In genomic region chr22:37631448-37632173, GRCh38 we compare ENCODE assay signal across 1 cellular context.
TF ChIP-seq lines count a peak whose summit lies in the region.

No MANE protein-coding gene starts in this region.

TF ChIP-seq in HepG2, 621 proteins besides CTCF, POLR2A, EP300 and RAD21 (continued from another document and continues in another):
- TF ChIP-seq, protein P1, sequence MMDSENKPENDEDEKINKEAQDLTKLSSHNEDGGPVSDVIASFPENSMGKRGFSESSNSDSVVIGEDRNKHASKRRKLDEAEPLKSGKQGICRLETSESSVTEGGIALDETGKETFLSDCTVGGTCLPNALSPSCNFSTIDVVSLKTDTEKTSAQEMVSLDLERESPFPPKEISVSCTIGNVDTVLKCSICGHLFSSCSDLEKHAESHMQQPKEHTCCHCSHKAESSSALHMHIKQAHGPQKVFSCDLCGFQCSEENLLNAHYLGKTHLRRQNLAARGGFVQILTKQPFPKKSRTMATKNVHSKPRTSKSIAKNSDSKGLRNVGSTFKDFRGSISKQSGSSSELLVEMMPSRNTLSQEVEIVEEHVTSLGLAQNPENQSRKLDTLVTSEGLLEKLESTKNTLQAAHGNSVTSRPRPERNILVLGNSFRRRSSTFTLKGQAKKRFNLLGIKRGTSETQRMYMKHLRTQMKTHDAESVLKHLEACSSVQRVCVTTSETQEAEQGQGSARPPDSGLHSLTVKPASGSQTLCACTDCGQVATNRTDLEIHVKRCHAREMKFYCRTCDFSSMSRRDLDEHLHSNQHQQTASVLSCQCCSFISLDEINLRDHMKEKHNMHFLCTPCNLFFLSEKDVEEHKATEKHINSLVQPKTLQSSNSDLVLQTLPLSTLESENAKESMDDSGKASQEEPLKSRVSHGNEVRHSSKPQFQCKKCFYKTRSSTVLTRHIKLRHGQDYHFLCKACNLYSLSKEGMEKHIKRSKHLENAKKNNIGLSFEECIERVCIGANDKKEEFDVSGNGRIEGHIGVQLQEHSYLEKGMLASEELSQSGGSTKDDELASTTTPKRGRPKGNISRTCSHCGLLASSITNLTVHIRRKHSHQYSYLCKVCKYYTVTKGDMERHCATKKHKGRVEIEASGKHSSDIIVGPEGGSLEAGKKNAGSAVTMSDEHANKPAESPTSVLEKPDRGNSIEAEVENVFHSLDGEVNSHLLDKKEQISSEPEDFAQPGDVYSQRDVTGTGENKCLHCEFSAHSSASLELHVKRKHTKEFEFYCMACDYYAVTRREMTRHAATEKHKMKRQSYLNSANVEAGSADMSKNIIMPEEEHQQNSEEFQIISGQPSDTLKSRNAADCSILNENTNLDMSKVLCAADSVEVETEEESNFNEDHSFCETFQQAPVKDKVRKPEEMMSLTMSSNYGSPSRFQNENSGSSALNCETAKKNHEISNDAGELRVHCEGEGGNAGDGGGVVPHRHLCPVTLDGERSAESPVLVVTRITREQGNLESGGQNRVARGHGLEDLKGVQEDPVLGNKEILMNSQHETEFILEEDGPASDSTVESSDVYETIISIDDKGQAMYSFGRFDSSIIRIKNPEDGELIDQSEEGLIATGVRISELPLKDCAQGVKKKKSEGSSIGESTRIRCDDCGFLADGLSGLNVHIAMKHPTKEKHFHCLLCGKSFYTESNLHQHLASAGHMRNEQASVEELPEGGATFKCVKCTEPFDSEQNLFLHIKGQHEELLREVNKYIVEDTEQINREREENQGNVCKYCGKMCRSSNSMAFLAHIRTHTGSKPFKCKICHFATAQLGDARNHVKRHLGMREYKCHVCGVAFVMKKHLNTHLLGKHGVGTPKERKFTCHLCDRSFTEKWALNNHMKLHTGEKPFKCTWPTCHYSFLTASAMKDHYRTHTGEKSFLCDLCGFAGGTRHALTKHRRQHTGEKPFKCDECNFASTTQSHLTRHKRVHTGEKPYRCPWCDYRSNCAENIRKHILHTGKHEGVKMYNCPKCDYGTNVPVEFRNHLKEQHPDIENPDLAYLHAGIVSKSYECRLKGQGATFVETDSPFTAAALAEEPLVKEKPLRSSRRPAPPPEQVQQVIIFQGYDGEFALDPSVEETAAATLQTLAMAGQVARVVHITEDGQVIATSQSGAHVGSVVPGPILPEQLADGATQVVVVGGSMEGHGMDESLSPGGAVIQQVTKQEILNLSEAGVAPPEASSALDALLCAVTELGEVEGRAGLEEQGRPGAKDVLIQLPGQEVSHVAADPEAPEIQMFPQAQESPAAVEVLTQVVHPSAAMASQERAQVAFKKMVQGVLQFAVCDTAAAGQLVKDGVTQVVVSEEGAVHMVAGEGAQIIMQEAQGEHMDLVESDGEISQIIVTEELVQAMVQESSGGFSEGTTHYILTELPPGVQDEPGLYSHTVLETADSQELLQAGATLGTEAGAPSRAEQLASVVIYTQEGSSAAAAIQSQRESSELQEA (CRISPR knock-in tag; IDR thresholded peaks at IDR 0.05; ENCODE audit: not compliant biosample characterization): peak; percentile 44
- TF ChIP-seq ATF5 (CRISPR knock-in tag; IDR thresholded peaks at IDR 0.05; ENCODE audit: low read depth) (no peak), CERS6 (CRISPR knock-in tag; IDR thresholded peaks at IDR 0.05) (no peak), FOXO1 (CRISPR knock-in tag; IDR thresholded peaks at IDR 0.05) (peak; percentile 82; the same call in 1 of the 2 replicates), REPIN1 (CRISPR knock-in tag; IDR thresholded peaks at IDR 0.05; ENCODE audit: borderline replicate concordance, low read depth) (no peak), KDM3A (CRISPR knock-in tag; IDR thresholded peaks at IDR 0.05; ENCODE audit: low read depth) (peak; percentile 2; the same call in 1 of the 2 replicates), RXRA (CRISPR knock-in tag; IDR thresholded peaks at IDR 0.05) (peak; percentile 72), SNAPC2 (CRISPR knock-in tag; IDR thresholded peaks at IDR 0.05) (no peak), ZMAT3 (CRISPR knock-in tag; conservative IDR thresholded peaks at IDR 0.05) (0 out of 2 replicates have a peak, but pooled peaks have one; percentile 47), NFE2L1 (CRISPR knock-in tag; IDR thresholded peaks at IDR 0.05; ENCODE audit: borderline replicate concordance) (no peak), ZNF44 (CRISPR knock-in tag; IDR thresholded peaks at IDR 0.05) (no peak), FOXA1 (IDR thresholded peaks at IDR 0.05) (no peak), FOXA1 (CRISPR knock-in tag; IDR thresholded peaks at IDR 0.05) (0 out of 2 replicates have a peak, but pooled peaks have one; percentile 15), ZC3H4 (CRISPR knock-in tag; IDR thresholded peaks at IDR 0.05; ENCODE audit: borderline replicate concordance) (no peak), RARG (CRISPR knock-in tag; IDR thresholded peaks at IDR 0.05; ENCODE audit: low read depth) (no peak), ZMYM3 (CRISPR knock-in tag; IDR thresholded peaks at IDR 0.05) (peak; percentile 99), YEATS2 (CRISPR knock-in tag; IDR thresholded peaks at IDR 0.05; ENCODE audit: borderline replicate concordance) (0 out of 2 replicates have a peak, but pooled peaks have one; percentile 10), ASH2L (IDR thresholded peaks at IDR 0.05; ENCODE audit: insufficient read length, low read depth, low read length) (peak; percentile 53), POLR2AphosphoS5 (IDR thresholded peaks at IDR 0.05; ENCODE audit: low read depth, low read length) (peak; percentile 42; the same call in 1 of the 2 replicates), HNRNPL (IDR thresholded peaks at IDR 0.05; ENCODE audit: low read depth, low read length) (peak; percentile 100), ZBTB7B (CRISPR knock-in tag; IDR thresholded peaks at IDR 0.05) (peak; percentile 66; the same call in 1 of the 2 replicates), ZNF562 (CRISPR knock-in tag; IDR thresholded peaks at IDR 0.05; ENCODE audit: borderline replicate concordance) (no peak), ZNF451 (CRISPR knock-in tag; IDR thresholded peaks at IDR 0.05) (no peak), YY1 (IDR thresholded peaks at IDR 0.05; ENCODE audit: insufficient read depth, insufficient replicate concordance, low read depth, low read length) (peak; percentile 18), PHF21A (CRISPR knock-in tag; IDR thresholded peaks at IDR 0.05) (no peak), FOXA3 (CRISPR knock-in tag; IDR thresholded peaks at IDR 0.05) (peak; percentile 44; the same call in 1 of the 2 replicates), AHR (CRISPR knock-in tag; IDR thresholded peaks at IDR 0.05) (no peak; the same call in 1 of the 2 replicates), NFKB2 (CRISPR knock-in tag; IDR thresholded peaks at IDR 0.05; ENCODE audit: borderline replicate concordance) (peak; percentile 26; the same call in 1 of the 2 replicates), ZNF614 (CRISPR knock-in tag; IDR thresholded peaks at IDR 0.05; ENCODE audit: borderline replicate concordance) (no peak)
- TF ChIP-seq, protein P2, sequence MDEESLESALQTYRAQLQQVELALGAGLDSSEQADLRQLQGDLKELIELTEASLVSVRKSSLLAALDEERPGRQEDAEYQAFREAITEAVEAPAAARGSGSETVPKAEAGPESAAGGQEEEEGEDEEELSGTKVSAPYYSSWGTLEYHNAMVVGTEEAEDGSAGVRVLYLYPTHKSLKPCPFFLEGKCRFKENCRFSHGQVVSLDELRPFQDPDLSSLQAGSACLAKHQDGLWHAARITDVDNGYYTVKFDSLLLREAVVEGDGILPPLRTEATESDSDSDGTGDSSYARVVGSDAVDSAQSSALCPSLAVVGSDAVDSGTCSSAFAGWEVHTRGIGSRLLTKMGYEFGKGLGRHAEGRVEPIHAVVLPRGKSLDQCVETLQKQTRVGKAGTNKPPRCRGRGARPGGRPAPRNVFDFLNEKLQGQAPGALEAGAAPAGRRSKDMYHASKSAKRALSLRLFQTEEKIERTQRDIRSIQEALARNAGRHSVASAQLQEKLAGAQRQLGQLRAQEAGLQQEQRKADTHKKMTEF (CRISPR knock-in tag; IDR thresholded peaks at IDR 0.05): peak; percentile 50
- TF ChIP-seq, protein P3, sequence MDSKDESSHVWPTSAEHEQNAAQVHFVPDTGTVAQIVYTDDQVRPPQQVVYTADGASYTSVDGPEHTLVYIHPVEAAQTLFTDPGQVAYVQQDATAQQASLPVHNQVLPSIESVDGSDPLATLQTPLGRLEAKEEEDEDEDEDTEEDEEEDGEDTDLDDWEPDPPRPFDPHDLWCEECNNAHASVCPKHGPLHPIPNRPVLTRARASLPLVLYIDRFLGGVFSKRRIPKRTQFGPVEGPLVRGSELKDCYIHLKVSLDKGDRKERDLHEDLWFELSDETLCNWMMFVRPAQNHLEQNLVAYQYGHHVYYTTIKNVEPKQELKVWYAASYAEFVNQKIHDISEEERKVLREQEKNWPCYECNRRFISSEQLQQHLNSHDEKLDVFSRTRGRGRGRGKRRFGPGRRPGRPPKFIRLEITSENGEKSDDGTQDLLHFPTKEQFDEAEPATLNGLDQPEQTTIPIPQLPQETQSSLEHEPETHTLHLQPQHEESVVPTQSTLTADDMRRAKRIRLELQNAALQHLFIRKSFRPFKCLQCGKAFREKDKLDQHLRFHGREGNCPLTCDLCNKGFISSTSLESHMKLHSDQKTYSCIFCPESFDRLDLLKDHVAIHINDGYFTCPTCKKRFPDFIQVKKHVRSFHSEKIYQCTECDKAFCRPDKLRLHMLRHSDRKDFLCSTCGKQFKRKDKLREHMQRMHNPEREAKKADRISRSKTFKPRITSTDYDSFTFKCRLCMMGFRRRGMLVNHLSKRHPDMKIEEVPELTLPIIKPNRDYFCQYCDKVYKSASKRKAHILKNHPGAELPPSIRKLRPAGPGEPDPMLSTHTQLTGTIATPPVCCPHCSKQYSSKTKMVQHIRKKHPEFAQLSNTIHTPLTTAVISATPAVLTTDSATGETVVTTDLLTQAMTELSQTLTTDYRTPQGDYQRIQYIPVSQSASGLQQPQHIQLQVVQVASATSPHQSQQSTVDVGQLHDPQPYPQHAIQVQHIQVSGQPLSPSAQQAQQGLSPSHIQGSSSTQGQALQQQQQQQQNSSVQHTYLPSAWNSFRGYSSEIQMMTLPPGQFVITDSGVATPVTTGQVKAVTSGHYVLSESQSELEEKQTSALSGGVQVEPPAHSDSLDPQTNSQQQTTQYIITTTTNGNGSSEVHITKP (CRISPR knock-in tag; IDR thresholded peaks at IDR 0.05; ENCODE audit: low read depth): peak; percentile 47; the same call in 1 of the 2 replicates
- TF ChIP-seq, protein P4, sequence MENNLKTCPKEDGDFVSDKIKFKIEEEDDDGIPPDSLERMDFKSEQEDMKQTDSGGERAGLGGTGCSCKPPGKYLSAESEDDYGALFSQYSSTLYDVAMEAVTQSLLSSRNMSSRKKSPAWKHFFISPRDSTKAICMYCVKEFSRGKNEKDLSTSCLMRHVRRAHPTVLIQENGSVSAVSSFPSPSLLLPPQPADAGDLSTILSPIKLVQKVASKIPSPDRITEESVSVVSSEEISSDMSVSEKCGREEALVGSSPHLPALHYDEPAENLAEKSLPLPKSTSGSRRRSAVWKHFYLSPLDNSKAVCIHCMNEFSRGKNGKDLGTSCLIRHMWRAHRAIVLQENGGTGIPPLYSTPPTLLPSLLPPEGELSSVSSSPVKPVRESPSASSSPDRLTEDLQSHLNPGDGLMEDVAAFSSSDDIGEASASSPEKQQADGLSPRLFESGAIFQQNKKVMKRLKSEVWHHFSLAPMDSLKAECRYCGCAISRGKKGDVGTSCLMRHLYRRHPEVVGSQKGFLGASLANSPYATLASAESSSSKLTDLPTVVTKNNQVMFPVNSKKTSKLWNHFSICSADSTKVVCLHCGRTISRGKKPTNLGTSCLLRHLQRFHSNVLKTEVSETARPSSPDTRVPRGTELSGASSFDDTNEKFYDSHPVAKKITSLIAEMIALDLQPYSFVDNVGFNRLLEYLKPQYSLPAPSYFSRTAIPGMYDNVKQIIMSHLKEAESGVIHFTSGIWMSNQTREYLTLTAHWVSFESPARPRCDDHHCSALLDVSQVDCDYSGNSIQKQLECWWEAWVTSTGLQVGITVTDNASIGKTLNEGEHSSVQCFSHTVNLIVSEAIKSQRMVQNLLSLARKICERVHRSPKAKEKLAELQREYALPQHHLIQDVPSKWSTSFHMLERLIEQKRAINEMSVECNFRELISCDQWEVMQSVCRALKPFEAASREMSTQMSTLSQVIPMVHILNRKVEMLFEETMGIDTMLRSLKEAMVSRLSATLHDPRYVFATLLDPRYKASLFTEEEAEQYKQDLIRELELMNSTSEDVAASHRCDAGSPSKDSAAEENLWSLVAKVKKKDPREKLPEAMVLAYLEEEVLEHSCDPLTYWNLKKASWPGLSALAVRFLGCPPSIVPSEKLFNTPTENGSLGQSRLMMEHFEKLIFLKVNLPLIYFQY (CRISPR knock-in tag; IDR thresholded peaks at IDR 0.05; ENCODE audit: borderline replicate concordance): no peak
- TF ChIP-seq, protein P5, sequence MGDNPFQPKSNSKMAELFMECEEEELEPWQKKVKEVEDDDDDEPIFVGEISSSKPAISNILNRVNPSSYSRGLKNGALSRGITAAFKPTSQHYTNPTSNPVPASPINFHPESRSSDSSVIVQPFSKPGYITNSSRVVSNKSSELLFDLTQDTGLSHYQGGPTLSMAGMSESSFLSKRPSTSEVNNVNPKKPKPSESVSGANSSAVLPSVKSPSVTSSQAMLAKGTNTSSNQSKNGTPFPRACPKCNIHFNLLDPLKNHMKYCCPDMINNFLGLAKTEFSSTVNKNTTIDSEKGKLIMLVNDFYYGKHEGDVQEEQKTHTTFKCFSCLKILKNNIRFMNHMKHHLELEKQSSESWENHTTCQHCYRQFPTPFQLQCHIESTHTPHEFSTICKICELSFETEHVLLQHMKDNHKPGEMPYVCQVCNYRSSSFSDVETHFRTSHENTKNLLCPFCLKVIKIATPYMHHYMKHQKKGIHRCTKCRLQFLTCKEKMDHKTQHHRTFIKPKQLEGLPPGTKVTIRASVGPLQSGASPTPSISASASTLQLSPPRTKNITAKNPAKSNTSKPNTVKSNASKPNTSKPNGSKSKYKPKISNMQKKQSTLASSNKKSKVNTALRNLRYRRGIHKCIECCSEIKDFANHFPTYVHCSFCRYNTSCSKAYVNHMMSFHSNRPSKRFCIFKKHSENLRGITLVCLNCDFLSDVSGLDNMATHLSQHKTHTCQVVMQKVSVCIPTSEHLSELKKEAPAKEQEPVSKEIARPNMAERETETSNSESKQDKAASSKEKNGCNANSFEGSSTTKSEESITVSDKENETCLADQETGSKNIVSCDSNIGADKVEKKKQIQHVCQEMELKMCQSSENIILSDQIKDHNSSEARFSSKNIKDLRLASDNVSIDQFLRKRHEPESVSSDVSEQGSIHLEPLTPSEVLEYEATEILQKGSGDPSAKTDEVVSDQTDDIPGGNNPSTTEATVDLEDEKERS (CRISPR knock-in tag; IDR thresholded peaks at IDR 0.05): peak; percentile 66; the same call in 1 of the 2 replicates
